In the genomic region with DNA sequence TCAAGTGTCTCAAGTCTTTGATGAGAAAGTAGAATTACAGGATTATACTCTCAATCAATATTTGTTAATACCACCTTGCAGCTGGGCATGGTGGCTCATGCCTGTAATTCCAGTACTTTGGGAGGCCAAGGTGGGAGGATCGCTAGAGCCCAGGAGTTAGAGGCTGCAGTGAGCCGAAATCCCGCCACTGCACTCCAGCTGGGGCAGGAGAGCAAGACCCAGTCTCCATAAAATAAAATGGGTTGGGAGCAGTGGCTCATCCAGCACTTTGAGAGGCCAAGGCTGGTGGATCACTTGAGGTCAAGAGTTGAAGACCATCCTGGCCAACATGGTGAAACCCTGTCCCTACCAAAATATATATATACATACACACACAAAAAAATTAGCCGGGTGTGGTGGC, we compare ENCODE assay signal across 24 cellular contexts. TPM values are rescaled to one million over a fixed set of nuclear protein-coding genes. Genes with fewer than 3 reads are reported as not detected.
"Had no signal": no experiment of that assay in that cellular context is flagged by ENCODE, and none has a peak within 500 bp of the region (broad histone marks: within the 10 kb centered on the region; RNA-seq: fewer than 3 reads in every experiment).

No MANE protein-coding gene starts in this region.

- H3K9me3 ChIP-seq: esophagus squamous epithelium, gastrocnemius medialis, pancreas, psoas muscle, right atrium auricular region, tibial artery had no signal

- H3K4me1 ChIP-seq: psoas muscle had no signal

- H3K27me3 ChIP-seq: pancreas, right atrium auricular region had no signal

- H3K36me3 ChIP-seq: esophagus squamous epithelium, gastrocnemius medialis, pancreas, right atrium auricular region, tibial artery had no signal

- DNase-seq: activated CD4-positive, alpha-beta memory T cell treated with anti-CD3 and anti-CD28 coated beads for 36 hours; activated CD4-positive, alpha-beta T cell treated with anti-CD3 and anti-CD28 coated beads for 48 hours; activated naive CD4-positive, alpha-beta T cell treated with anti-CD3 and anti-CD28 coated beads, Interleukin-2, amount 50 U/mL, for 16 hours; activated T-cell treated with anti-CD3 and anti-CD28 coated beads, Interleukin-2, amount 50 U/mL, for 48 hours; central memory CD4-positive, alpha-beta T cell; esophagus squamous epithelium; gastrocnemius medialis; hypothalamus; left ventricle myocardium superior; mammary epithelial cell; midbrain; psoas muscle; stimulated activated CD4-positive, alpha-beta T cell treated with anti-CD3 and anti-CD28 coated beads, Interleukin-1b, Interleukin-23, amount 100 ng/mL, for 48 hours; stimulated activated naive CD8-positive, alpha-beta T cell treated with anti-CD3 and anti-CD28 coated beads, Interleukin-15, amount 100 ng/mL, for 72 hours; T1000 had no signal

- H3K9me3 Mint-ChIP-seq: activated CD4-positive, alpha-beta memory T cell treated with anti-CD3 and anti-CD28 coated beads for 36 hours; endodermal cell; nephron; stimulated activated effector memory CD8-positive, alpha-beta T cell treated with anti-CD3 and anti-CD28 coated beads, Interleukin-12 subunit alpha, Interleukin-12 subunit beta, amount 100 ng/mL, for 72 hours; stimulated activated naive CD8-positive, alpha-beta T cell treated with anti-CD3 and anti-CD28 coated beads, Interleukin-15, amount 100 ng/mL, for 72 hours; T-helper 1 cell treated with Interleukin-12 subunit alpha and Interleukin-12 subunit beta and Interleukin-4 antibody, amounts not matched to agents 30 μg/mL and 1 μg/mL, for 36 hours had no signal

- H3K27ac Mint-ChIP-seq: endodermal cell; stimulated activated effector memory CD8-positive, alpha-beta T cell treated with anti-CD3 and anti-CD28 coated beads, Interleukin-12 subunit alpha, Interleukin-12 subunit beta, amount 100 ng/mL, for 72 hours; stimulated activated naive CD8-positive, alpha-beta T cell treated with anti-CD3 and anti-CD28 coated beads, Interleukin-15, amount 100 ng/mL, for 72 hours; T-helper 1 cell treated with Interleukin-12 subunit alpha and Interleukin-12 subunit beta and Interleukin-4 antibody, amounts not matched to agents 30 μg/mL and 1 μg/mL, for 36 hours had no signal

- H3K27ac ChIP-seq: coronary artery, esophagus squamous epithelium, gastrocnemius medialis, psoas muscle, right atrium auricular region, tibial artery had no signal

- H3K36me3 Mint-ChIP-seq: activated CD4-positive, alpha-beta memory T cell treated with anti-CD3 and anti-CD28 coated beads for 36 hours; stimulated activated effector memory CD8-positive, alpha-beta T cell treated with anti-CD3 and anti-CD28 coated beads, Interleukin-12 subunit alpha, Interleukin-12 subunit beta, amount 100 ng/mL, for 72 hours had no signal

- H3K4me3 ChIP-seq: coronary artery, gastrocnemius medialis, psoas muscle, tibial artery had no signal

- ATAC-seq: gastrocnemius medialis; left ventricle myocardium superior; psoas muscle; stimulated activated effector memory CD8-positive, alpha-beta T cell treated with anti-CD3 and anti-CD28 coated beads, Interleukin-12 subunit alpha, Interleukin-12 subunit beta, amount 100 ng/mL, for 72 hours; stimulated activated naive CD8-positive, alpha-beta T cell treated with anti-CD3 and anti-CD28 coated beads, Interleukin-15, amount 100 ng/mL, for 72 hours had no signal

RNA-seq across cellular contexts. Expression of a gene that starts 1.2 kb away (rescaled TPM):
- total RNA-seq: astrocyte, psoas muscle had no signal
